8 cellular contexts compared by ENCODE assay signal in the genomic region with DNA sequence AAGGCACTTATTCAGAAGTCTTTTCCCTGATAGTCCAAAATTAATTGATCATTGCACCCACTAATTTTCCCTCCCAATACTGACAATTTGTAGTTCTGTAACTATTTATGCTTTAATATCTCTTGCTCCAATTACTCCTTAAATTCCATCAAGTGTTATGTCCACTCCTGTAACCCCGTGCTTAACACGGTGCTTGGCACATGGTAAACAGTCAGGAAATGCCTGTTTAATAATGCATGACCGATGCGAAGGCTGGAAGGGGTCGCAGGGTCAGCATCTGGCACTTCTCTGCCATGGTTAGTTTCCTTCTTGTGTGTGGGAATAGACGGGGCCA. TPM values are rescaled to one million over a fixed set of nuclear protein-coding genes. Genes with fewer than 3 reads are reported as not detected.
DNase-seq lines count a peak whose midpoint lies in the region; ATAC-seq lines count a peak whose summit lies in the region.

No MANE protein-coding gene starts in this region.

- H3K27ac Mint-ChIP-seq in central memory CD8-positive, alpha-beta T cell (ENCODE audit: low read depth), result peak overlapping the region; percentile 97

- H3K27me3 ChIP-seq in ACC112 (ENCODE audit: insufficient read depth, low read length), result no peaks in the 10 kb centered on the region
- H3K27me3 ChIP-seq in HUES64 (ENCODE audit: insufficient read depth, low read length), result no peaks in the 10 kb centered on the region
- H3K27me3 ChIP-seq in mucosa of stomach (ENCODE audit: control insufficient read depth, insufficient read depth, low read length), result no peaks in the 10 kb centered on the region

- H3K36me3 ChIP-seq in ACC112 (ENCODE audit: insufficient read depth, low read length) (no peaks in the 10 kb centered on the region), HUES64 (ENCODE audit: insufficient read depth, low read length) (no peaks in the 10 kb centered on the region), mucosa of stomach (ENCODE audit: control insufficient read depth, insufficient read depth, low read length) (no peaks in the 10 kb centered on the region)

- H3K27ac ChIP-seq in ACC112 (ENCODE audit: low read depth, low read length) (no peak overlapping the region), HUES64 (ENCODE audit: low read depth, low read length) (peak overlapping the region; percentile 39; the same call in 1 of the 2 replicates)

- DNase-seq in central memory CD8-positive, alpha-beta T cell (ENCODE audit: low spot score in 2 of 2), result no peak
- DNase-seq in NCI-H69 (lab: John Stamatoyannopoulos, UW) (no peak), DMS53 (lab: John Stamatoyannopoulos, UW) (no peak), HT-29 (ENCODE audit: low spot score) (no peak), NCI-H226 (no peak)

- H3K79me2 ChIP-seq in ACC112 (ENCODE audit: control insufficient read depth, insufficient read depth, low read length, unreplicated experiment), result peaks cover 38% of the 10 kb centered on the region

- peak overlapping the region; percentile 81 for H3K4me3 Mint-ChIP-seq in central memory CD8-positive, alpha-beta T cell

- peaks cover 14% of the 10 kb centered on the region for H3K36me3 Mint-ChIP-seq in central memory CD8-positive, alpha-beta T cell (ENCODE audit: insufficient read depth)

- H3K4me1 Mint-ChIP-seq in central memory CD8-positive, alpha-beta T cell, result peaks cover 24% of the 10 kb centered on the region

- H2AFZ ChIP-seq in ACC112 (ENCODE audit: low read length, unreplicated experiment), result peak overlapping the region; percentile 97

- WGBS in HUES64, result 14% methylated on average over 6 of the region's 6 CpGs

- H3K27me3 Mint-ChIP-seq in central memory CD8-positive, alpha-beta T cell, result no peaks in the 10 kb centered on the region

- H3K4me1 ChIP-seq in ACC112 (ENCODE audit: control insufficient read depth, insufficient read depth, low read length, unreplicated experiment) (peaks cover 9% of the 10 kb centered on the region), HUES64 (ENCODE audit: insufficient read depth, low read length) (peaks cover 11% of the 10 kb centered on the region), mucosa of stomach (ENCODE audit: control insufficient read depth, insufficient read depth, low read length) (no peaks in the 10 kb centered on the region)

- ATAC-seq in central memory CD8-positive, alpha-beta T cell (replicated peaks; ENCODE audit: extremely low read depth, poor library complexity, severe bottlenecking), result no peak

- H3K9me3 ChIP-seq in HUES64 (ENCODE audit: insufficient read depth, low read depth, low read length) (no peaks in the 10 kb centered on the region), mucosa of stomach (ENCODE audit: control insufficient read depth, low read length) (no peaks in the 10 kb centered on the region)

- no peaks in the 10 kb centered on the region for H3K9me3 Mint-ChIP-seq in central memory CD8-positive, alpha-beta T cell

- peak overlapping the region; percentile 95 for H3K4me3 ChIP-seq in ACC112 (ENCODE audit: low read depth, low read length)
- H3K4me3 ChIP-seq in HUES64 (ENCODE audit: low read length), result peak overlapping the region; percentile 77
- peak overlapping the region; percentile 94 for H3K4me3 ChIP-seq in mucosa of stomach (ENCODE audit: low read length)

- peak overlapping the region; percentile 56; the same call in 1 of the 2 replicates for H3K9ac ChIP-seq in HUES64 (ENCODE audit: low read depth, low read length)
- peak overlapping the region; percentile 99 for H3K9ac ChIP-seq in mucosa of stomach (ENCODE audit: low read length)

RNA-seq across cellular contexts. Expression of a gene that starts 0.6 kb away (rescaled TPM):
- polyA plus RNA-seq in HUES64 (2013, experiment 1 of 2), result 12.5 TPM
- 12.5 TPM for polyA plus RNA-seq in HUES64 (2013, experiment 2 of 2)
- 16.4 and 17.2 TPM in 2 replicates for total RNA-seq in HT-29 (2014; rRNA removed; shearing (Covaris generic))
